ENCODE assay signal across 22 cellular contexts in the genomic region with DNA sequence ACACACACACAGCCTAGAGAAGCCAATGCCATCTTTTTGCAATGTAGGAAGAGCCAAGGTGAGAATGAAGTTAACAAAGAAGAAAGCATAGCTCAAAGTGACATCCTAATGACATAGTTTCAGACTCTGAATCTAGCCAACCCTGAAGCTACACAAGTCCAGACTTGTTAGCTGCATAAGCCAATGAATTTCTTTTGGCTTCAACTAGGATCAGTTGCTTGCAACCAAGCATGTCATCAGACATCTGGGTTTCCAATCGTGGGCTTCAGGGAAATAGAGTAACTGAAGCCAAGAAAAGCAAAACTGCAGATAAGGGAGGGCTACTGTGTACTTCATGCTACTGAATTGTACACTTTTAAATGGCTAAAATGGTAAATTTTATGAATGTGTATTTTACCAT. TPM values are rescaled to one million over a fixed set of nuclear protein-coding genes. Genes with fewer than 3 reads are reported as not detected.
DNase-seq lines count a peak whose midpoint lies in the region; ATAC-seq, FAIRE-seq and TF ChIP-seq lines count a peak whose summit lies in the region.
"Had no signal": no experiment of that assay in that cellular context is flagged by ENCODE, and none has a peak within 500 bp of the region (broad histone marks: within the 10 kb centered on the region; RNA-seq: fewer than 3 reads in every experiment).

No MANE protein-coding gene starts in this region.

- ATAC-seq in Right ventricle myocardium inferior: no peak
- ATAC-seq: GM12878, left ventricle myocardium superior, mucosa of descending colon had no signal

- H3K4me1 ChIP-seq in left ventricle myocardium inferior: peaks cover 26% of the 10 kb centered on the region

- peak overlapping the region; percentile 76 for H3K27ac ChIP-seq in left ventricle myocardium inferior (replicated peaks)
- H3K27ac ChIP-seq: neural progenitor cell, SK-N-MC, skin epidermis, thoracic aorta had no signal

- intact Hi-C loops in left ventricle myocardium inferior (cut with micrococcal nuclease) (no loop called here), Right ventricle myocardium inferior (cut with DNase I) (loop anchor here (10.0 kb wide), 1 partner anchor 741 kb away; the partner anchor contains the start of gene PALS1)

- H3K36me3 ChIP-seq in left ventricle myocardium inferior: no peaks in the 10 kb centered on the region
- H3K36me3 ChIP-seq: neural progenitor cell, thoracic aorta had no signal

- no peak for TF ChIP-seq CTCF in left ventricle myocardium inferior (IDR thresholded peaks at IDR 0.05; ENCODE audit: borderline replicate concordance)

- no peaks in the 10 kb centered on the region for H3K9me3 ChIP-seq in left ventricle myocardium inferior (replicated peaks)
- H3K9me3 ChIP-seq: mucosa of descending colon, thoracic aorta had no signal

- H3K27me3 ChIP-seq in left ventricle myocardium inferior (ENCODE audit: low read depth): no peaks in the 10 kb centered on the region
- H3K27me3 ChIP-seq: neural progenitor cell had no signal

- peak; percentile 30 for FAIRE-seq in urothelium cell line (lab: Jason Lieb, UNC)
- FAIRE-seq: GM12878, RCC 7860 had no signal

- no peak overlapping the region for H3K4me3 ChIP-seq in left ventricle myocardium inferior
- H3K4me3 ChIP-seq: GM12878, mucosa of descending colon, neural progenitor cell, SK-N-MC, skin epidermis, thoracic aorta had no signal

- no peak for DNase-seq in left ventricle myocardium inferior
- no peak for DNase-seq in Right ventricle myocardium inferior (ENCODE audit: missing footprints)
- DNase-seq in NCI-H446 treated with DMSO at 0.1 percent for 48 hours (lab: John Stamatoyannopoulos, UW): peak; percentile 90
- peak; percentile 22 for DNase-seq in fibroblast of gingiva (ENCODE audit: low read depth)
- no peak for DNase-seq in urothelium cell line (ENCODE audit: low spot score)
- DNase-seq in activated CD8-positive, alpha-beta memory T cell treated with anti-CD3 and anti-CD28 coated beads, Interleukin-2, amount 50 U/mL, for 4 hours: no peak
- DNase-seq in putamen (ENCODE audit: low spot score): no peak
- DNase-seq in activated gamma-delta T cell treated with Interleukin-2 at 50 U/mL for 16 hours: no peak
- DNase-seq: activated CD8-positive, alpha-beta memory T cell treated with anti-CD3 and anti-CD28 coated beads for 24 hours; left ventricle myocardium superior; mucosa of descending colon; NCI-H1436 treated with DMSO at 0.1 percent for 48 hours; NCI-H2227 treated with DMSO at 0.1 percent for 48 hours; stimulated activated naive CD4-positive, alpha-beta T cell; T1000 had no signal

RNA-seq across cellular contexts. Expression of gene GPHN, which starts 4.4 kb away (rescaled TPM):
- 33.4 TPM for total RNA-seq in left ventricle myocardium inferior
- total RNA-seq in Right ventricle myocardium inferior: 23.5 TPM

RNA-seq across cellular contexts. Expression of gene CCDC196, which starts 17.4 kb away (rescaled TPM):
- not detected for total RNA-seq in left ventricle myocardium inferior
- total RNA-seq in Right ventricle myocardium inferior: not detected
- total RNA-seq: GM12878, left ventricle myocardium superior, pulmonary artery endothelial cell, thoracic aorta had no signal

Comparison
In these comparisons a context has a peak if more than half of its experiments do, and no peak if none do; other contexts are left out.
1. DNase-seq: peak in NCI-H446 treated with DMSO at 0.1 percent for 48 hours (single experiment) and fibroblast of gingiva (single experiment); none in left ventricle myocardium inferior (single experiment), Right ventricle myocardium inferior (single experiment), urothelium cell line (single experiment), activated CD8-positive, alpha-beta memory T cell treated with anti-CD3 and anti-CD28 coated beads, Interleukin-2, amount 50 U/mL, for 4 hours (single experiment), putamen (single experiment) and activated gamma-delta T cell treated with Interleukin-2 at 50 U/mL for 16 hours (single experiment).